10 cellular contexts compared by ENCODE assay signal in genomic region chr9:131271016-131271273, GRCh38. TPM values are rescaled to one million over a fixed set of nuclear protein-coding genes. Genes with fewer than 3 reads are reported as not detected.
DNase-seq lines count a peak whose midpoint lies in the region; ATAC-seq and TF ChIP-seq lines count a peak whose summit lies in the region.
"Not testable (repeated sequence)": the region's sequence is repeated elsewhere in the genome, so short reads cannot be mapped to it uniquely, and the experiment has no call there.
"Had no signal": no experiment of that assay in that cellular context is flagged by ENCODE, and none has a peak within 500 bp of the region (broad histone marks: within the 10 kb centered on the region; RNA-seq: fewer than 3 reads in every experiment).

No MANE protein-coding gene starts in this region.

- peak overlapping the region; percentile 52 to 87 (median 73); a peak in 18 of 22 replicates for H3K9ac ChIP-seq in BLaER1 treated with 17β-estradiol and CSF1 and Interleukin-3, amounts not matched to agents 10 nM and 100 nM
- not testable (repeated sequence) for H3K9ac ChIP-seq in duodenal mucosa (ENCODE audit: low read depth in 1 of 2, low read length in 2 of 2)

- peaks cover 53% of the 10 kb centered on the region for H3K4me1 Mint-ChIP-seq in activated CD4-positive, alpha-beta T cell treated with anti-CD3 and anti-CD28 coated beads, Interleukin-2, amount 10 ng/mL, durations not matched to agents 24 days and 14 days
- peaks cover 60% of the 10 kb centered on the region for H3K4me1 Mint-ChIP-seq in activated naive CD4-positive, alpha-beta T cell treated with anti-CD3 and anti-CD28 coated beads, Interleukin-2, amount 50 U/mL, for 24 hours

- peaks cover 63% of the 10 kb centered on the region for H3K36me3 Mint-ChIP-seq in activated CD4-positive, alpha-beta T cell treated with anti-CD3 and anti-CD28 coated beads, Interleukin-2, amount 10 ng/mL, durations not matched to agents 24 days and 14 days (ENCODE audit: low read depth)
- H3K36me3 Mint-ChIP-seq in activated naive CD4-positive, alpha-beta T cell treated with anti-CD3 and anti-CD28 coated beads, Interleukin-2, amount 50 U/mL, for 24 hours, result not testable (repeated sequence)

- not testable (repeated sequence) for H3K9me3 ChIP-seq in BLaER1 treated with 17β-estradiol and CSF1 and Interleukin-3, amounts not matched to agents 10 nM and 100 nM (replicated peaks in 1 of 11); KOPT-K1 (ENCODE audit: insufficient read depth, low read length, poor library complexity, severe bottlenecking); duodenal mucosa (ENCODE audit: control insufficient read depth in 1 of 2, low read length in 2 of 2); left lung; neutrophil; suprapubic skin

- peaks cover 81 to 100% (median 98%) of the 10 kb centered on the region in 10 experiments for H3K4me1 ChIP-seq in BLaER1 treated with 17β-estradiol and CSF1 and Interleukin-3, amounts not matched to agents 10 nM and 100 nM
- peaks cover 13 to 23% of the 10 kb centered on the region in 2 donors for H3K4me1 ChIP-seq in duodenal mucosa (ENCODE audit: control insufficient read depth in 1 of 2, insufficient read depth in 2 of 2, low read length in 2 of 2)
- peaks cover 4 to 88% of the 10 kb centered on the region in 2 donors for H3K4me1 ChIP-seq in left lung
- peaks cover 89 to 100% of the 10 kb centered on the region in 2 experiments for H3K4me1 ChIP-seq in neutrophil (ENCODE audit: control insufficient read depth in 1 of 2, insufficient read depth in 1 of 2, low read depth in 1 of 2, low read length in 1 of 2)
- H3K4me1 ChIP-seq in suprapubic skin, result peaks cover 12% of the 10 kb centered on the region

- not testable (repeated sequence) for TF ChIP-seq POLR2A in suprapubic skin (IDR thresholded peaks at IDR 0.05)

- TF ChIP-seq CTCF in left lung (IDR thresholded peaks at IDR 0.05); neutrophil (IDR thresholded peaks at IDR 0.05); suprapubic skin (IDR thresholded peaks at IDR 0.05): not testable (repeated sequence)

- not testable (repeated sequence) for H3K27me3 Mint-ChIP-seq in activated CD4-positive, alpha-beta T cell treated with anti-CD3 and anti-CD28 coated beads, Interleukin-2, amount 10 ng/mL, durations not matched to agents 24 days and 14 days; activated naive CD4-positive, alpha-beta T cell treated with anti-CD3 and anti-CD28 coated beads, Interleukin-2, amount 50 U/mL, for 24 hours

- H3K27me3 ChIP-seq in BLaER1 treated with 17β-estradiol and CSF1 and Interleukin-3, amounts not matched to agents 10 nM and 100 nM, result peaks cover 0 to 44% (median 40%) of the 10 kb centered on the region in 11 experiments; a peak in 20 of 22 replicates
- not testable (repeated sequence) for H3K27me3 ChIP-seq in duodenal mucosa (ENCODE audit: control insufficient read depth in 1 of 2, insufficient read depth in 2 of 2, low read length in 2 of 2); left lung; neutrophil; suprapubic skin

- peak overlapping the region; percentile 87 for H3K4me3 Mint-ChIP-seq in activated CD4-positive, alpha-beta T cell treated with anti-CD3 and anti-CD28 coated beads, Interleukin-2, amount 10 ng/mL, durations not matched to agents 24 days and 14 days
- H3K4me3 Mint-ChIP-seq in activated naive CD4-positive, alpha-beta T cell treated with anti-CD3 and anti-CD28 coated beads, Interleukin-2, amount 50 U/mL, for 24 hours, result peak overlapping the region; percentile 100

- peaks cover 0 to 49% (median 6%) of the 10 kb centered on the region in 11 experiments; a peak in 8 of 22 replicates for H3K36me3 ChIP-seq in BLaER1 treated with 17β-estradiol and CSF1 and Interleukin-3, amounts not matched to agents 10 nM and 100 nM
- H3K36me3 ChIP-seq in KOPT-K1 (ENCODE audit: insufficient read depth, low read length); duodenal mucosa (ENCODE audit: control insufficient read depth in 1 of 2, insufficient read depth in 2 of 2, low read length in 2 of 2); left lung; neutrophil; suprapubic skin: not testable (repeated sequence)

- TF ChIP-seq EP300 in suprapubic skin (IDR thresholded peaks at IDR 0.05), result not testable (repeated sequence)

- H3K27ac Mint-ChIP-seq in activated CD4-positive, alpha-beta T cell treated with anti-CD3 and anti-CD28 coated beads, Interleukin-2, amount 10 ng/mL, durations not matched to agents 24 days and 14 days, result peak overlapping the region; percentile 99
- H3K27ac Mint-ChIP-seq in activated naive CD4-positive, alpha-beta T cell treated with anti-CD3 and anti-CD28 coated beads, Interleukin-2, amount 50 U/mL, for 24 hours, result peak overlapping the region; percentile 92

- peak overlapping the region; percentile 89 to 100 (median 98) for H3K4me2 ChIP-seq in BLaER1 treated with 17β-estradiol and CSF1 and Interleukin-3, amounts not matched to agents 10 nM and 100 nM

- H3K27ac ChIP-seq in BLaER1 treated with 17β-estradiol and CSF1 and Interleukin-3, amounts not matched to agents 10 nM and 100 nM, result peak overlapping the region; percentile 60 to 89 (median 83); a peak in 21 of 22 replicates
- H3K27ac ChIP-seq in KOPT-K1 (ENCODE audit: low read depth, low read length, poor library complexity, severe bottlenecking), result peak overlapping the region; percentile 89
- H3K27ac ChIP-seq in duodenal mucosa (ENCODE audit: low read depth, low read length), result peak overlapping the region; percentile 55
- H3K27ac ChIP-seq in left lung, result peak overlapping the region; percentile 85 to 87
- H3K27ac ChIP-seq in neutrophil, result peak overlapping the region; percentile 89
- H3K27ac ChIP-seq in suprapubic skin, result peak overlapping the region; percentile 29

- 71% methylated on average over 1 of the region's 1 CpG for WGBS in suprapubic skin

- not testable (repeated sequence) for H3K9me3 Mint-ChIP-seq in activated CD4-positive, alpha-beta T cell treated with anti-CD3 and anti-CD28 coated beads, Interleukin-2, amount 10 ng/mL, durations not matched to agents 24 days and 14 days; activated naive CD4-positive, alpha-beta T cell treated with anti-CD3 and anti-CD28 coated beads, Interleukin-2, amount 50 U/mL, for 24 hours

- ATAC-seq in left lung, result not testable (repeated sequence)

- intact Hi-C loops in activated CD4-positive, alpha-beta T cell treated with anti-CD3 and anti-CD28 coated beads, Interleukin-2, amount 10 ng/mL, durations not matched to agents 24 days and 14 days (cut with micrococcal nuclease), result loop anchor here (5.0 to 10.0 kb wide), 3 partner anchors 231 to 464 kb away; partner anchors contain the start of gene POMT1
- intact Hi-C loops in left lung (cut with DNase I), result not testable (repeated sequence)

- peaks cover 0 to 19% (median 7%) of the 10 kb centered on the region in 11 experiments; a peak in 10 of 22 replicates for H4K20me1 ChIP-seq in BLaER1 treated with 17β-estradiol and CSF1 and Interleukin-3, amounts not matched to agents 10 nM and 100 nM

- H3K4me3 ChIP-seq in BLaER1 treated with 17β-estradiol and CSF1 and Interleukin-3, amounts not matched to agents 10 nM and 100 nM, result peak overlapping the region in 7 of 10 experiments; percentile 21 to 85 (median 42); a peak in 9 of 20 replicates
- not testable (repeated sequence) for H3K4me3 ChIP-seq in duodenal mucosa (ENCODE audit: low read depth in 1 of 2, low read length in 2 of 2); suprapubic skin
- H3K4me3 ChIP-seq in left lung (peak overlapping the region in 1 of 2 donors; percentile 18), neutrophil (ENCODE audit: low read depth in 1 of 2, low read length in 1 of 2) (peak overlapping the region; percentile 56 to 58)

- DNase-seq in activated CD4-positive, alpha-beta T cell treated with anti-CD3 and anti-CD28 coated beads, Interleukin-2, amount 10 ng/mL, durations not matched to agents 24 days and 14 days; left lung; suprapubic skin (ENCODE audit: low spot score in 2 of 2): not testable (repeated sequence)

RNA-seq across cellular contexts. Expression of gene FAM78A, which starts 5.4 kb away (rescaled TPM):
- 51.6 and 55.1 TPM in 2 replicates for total RNA-seq in activated CD4-positive, alpha-beta T cell treated with anti-CD3 and anti-CD28 coated beads, Interleukin-2, amount 10 ng/mL, durations not matched to agents 24 days and 14 days
- 10 to 100 TPM in 1 of 2 donors, 1 to 10 TPM in 1; 7.8 to 18.1 TPM for total RNA-seq in left lung
- total RNA-seq in suprapubic skin, result 1 to 10 TPM in 3 of 4 donors, under 1 TPM in 1; 0.81 to 2.0 (median 1.3) TPM

RNA-seq across cellular contexts. Expression of gene PLPP7, which starts 18.6 kb away (rescaled TPM):
- not detected in 2 replicates for total RNA-seq in activated CD4-positive, alpha-beta T cell treated with anti-CD3 and anti-CD28 coated beads, Interleukin-2, amount 10 ng/mL, durations not matched to agents 24 days and 14 days
- total RNA-seq in left lung, result 1 to 10 TPM; 1.6 to 2.3 TPM
- 1 to 10 TPM in 1 of 4 donors, under 1 TPM in 3; 0.80 to 1.1 (median 0.92) TPM for total RNA-seq in suprapubic skin
- total RNA-seq: bronchial epithelial cell, PC-9 had no signal

Comparison
In these comparisons a context has a peak if more than half of its experiments do, and no peak if none do; other contexts are left out.
1. H3K27ac ChIP-seq: peak in every context shown above with its lines; median percentile 89 in KOPT-K1; 89 in neutrophil; 86 in left lung; 83 in BLaER1 treated with 17β-estradiol and CSF1 and Interleukin-3, amounts not matched to agents 10 nM and 100 nM; 55 in duodenal mucosa; 29 in suprapubic skin.